In the genomic region with DNA sequence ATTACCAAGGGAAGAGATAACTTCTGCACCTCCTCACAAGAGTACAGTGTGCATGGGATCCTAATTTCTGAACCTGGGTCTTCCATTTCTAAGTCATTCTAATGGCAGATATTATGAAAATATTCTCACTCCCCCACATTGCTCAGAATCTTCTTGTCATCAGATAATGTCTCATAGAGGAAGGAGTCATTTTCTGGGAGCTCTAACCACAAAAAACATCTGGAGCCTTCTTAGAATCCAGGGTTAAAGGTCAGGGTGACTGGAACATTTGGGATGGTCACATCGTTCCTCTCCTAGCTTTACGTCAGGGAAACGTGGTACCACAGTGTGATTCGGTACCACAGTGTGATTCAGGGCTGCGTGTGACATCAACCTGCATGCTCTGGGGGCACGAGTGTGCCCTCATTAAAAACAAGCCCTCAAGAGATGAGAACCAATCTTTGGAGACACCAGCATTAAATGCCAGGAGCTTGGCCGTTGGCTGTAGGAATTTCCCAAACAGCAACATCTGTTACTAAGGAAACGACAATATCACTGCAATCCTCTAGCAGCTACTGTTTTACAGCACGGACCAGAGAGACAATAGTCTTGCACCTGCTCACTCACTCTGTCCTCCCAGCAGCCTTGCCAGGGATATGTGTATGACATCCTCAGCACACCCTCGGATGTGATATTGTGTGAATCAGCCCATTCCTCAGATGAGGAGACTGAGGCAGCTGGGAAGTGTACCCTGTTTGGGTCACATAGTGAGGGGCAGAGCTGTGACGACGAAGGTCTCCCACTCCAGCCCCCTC, we compare ENCODE assay signal across 9 cellular contexts.
DNase-seq lines count a peak whose midpoint lies in the region; ATAC-seq and TF ChIP-seq lines count a peak whose summit lies in the region.
"Had no signal": no experiment of that assay in that cellular context is flagged by ENCODE, and none has a peak within 500 bp of the region (broad histone marks: within the 10 kb centered on the region; RNA-seq: fewer than 3 reads in every experiment).

No MANE protein-coding gene starts in this region.

- H3K27me3 Mint-ChIP-seq in CD14-positive monocyte (ENCODE audit: low read depth in 3 of 3) = peaks cover 0 to 10% (median 0%) of the 10 kb centered on the region in 3 donors
- peaks cover 0 to 9% of the 10 kb centered on the region in 2 donors for H3K27me3 Mint-ChIP-seq in natural killer cell treated with Interleukin-12 subunit alpha and Interleukin-12 subunit beta and Interleukin-15 and Interleukin-18, amount 100 ng/mL, for 72 hours

- peaks cover 77% of the 10 kb centered on the region for H3K4me1 Mint-ChIP-seq in CD14-positive monocyte
- H3K4me1 Mint-ChIP-seq in natural killer cell treated with Interleukin-12 subunit alpha and Interleukin-12 subunit beta and Interleukin-15 and Interleukin-18, amount 100 ng/mL, for 72 hours (ENCODE audit: low read depth in 2 of 2) = peaks cover 9 to 14% of the 10 kb centered on the region in 2 donors

- H3K27me3 ChIP-seq in dorsolateral prefrontal cortex = no peaks in the 10 kb centered on the region

- peak overlapping the region; percentile 71 to 85 for H3K4me3 Mint-ChIP-seq in CD14-positive monocyte
- H3K4me3 Mint-ChIP-seq in natural killer cell treated with Interleukin-12 subunit alpha and Interleukin-12 subunit beta and Interleukin-15 and Interleukin-18, amount 100 ng/mL, for 72 hours = peak overlapping the region; percentile 52

- in situ Hi-C loops in G401 (cut with HindIII; ENCODE audit: low sequenced_read_pairs) = no loop called here

- H3K27ac ChIP-seq in dorsolateral prefrontal cortex = peak overlapping the region in 45 of 59 donors; percentile 4 to 90 (median 60)

- intact Hi-C loops in CD14-positive monocyte (cut with micrococcal nuclease) = loop anchor here in 1 of 2 donors (5.0 to 10.0 kb wide), 4 partner anchors 172 to 529 kb away; a partner anchor contains a TSS
- intact Hi-C loops in dorsolateral prefrontal cortex (cut with DNase I) = no loop called here

- peak in 1 of 2 donors; percentile 14 for ATAC-seq in natural killer cell treated with Interleukin-12 subunit alpha and Interleukin-12 subunit beta and Interleukin-15 and Interleukin-18, amount 100 ng/mL, for 72 hours
- ATAC-seq in GM21576 (IDR thresholded peaks at IDR 0.05; ENCODE audit: unreplicated experiment) = no peak

- no peak overlapping the region for H3K4me3 ChIP-seq in dorsolateral prefrontal cortex

- H3K27ac Mint-ChIP-seq in CD14-positive monocyte = peak overlapping the region; percentile 90 to 98 (median 95)
- peak overlapping the region; percentile 26 to 76 for H3K27ac Mint-ChIP-seq in natural killer cell treated with Interleukin-12 subunit alpha and Interleukin-12 subunit beta and Interleukin-15 and Interleukin-18, amount 100 ng/mL, for 72 hours

- TF ChIP-seq CTCF in CD14-positive monocyte (IDR thresholded peaks at IDR 0.05) = no peak
- TF ChIP-seq CTCF in dorsolateral prefrontal cortex (IDR thresholded peaks at IDR 0.05 in 54 of 56, conservative IDR thresholded peaks at IDR 0.05 in 2 of 56; ENCODE audit: low read depth in 1 of 56, partially characterized antibody in 56 of 56) = no peak

- peaks cover 4% of the 10 kb centered on the region in 2 donors for H3K36me3 Mint-ChIP-seq in CD14-positive monocyte
- H3K36me3 Mint-ChIP-seq in natural killer cell treated with Interleukin-12 subunit alpha and Interleukin-12 subunit beta and Interleukin-15 and Interleukin-18, amount 100 ng/mL, for 72 hours = no peaks in the 10 kb centered on the region

- DNase-seq in CD14-positive monocyte (ENCODE audit: low spot score) = peak; percentile 72
- peak; percentile 48 for DNase-seq in NCI-H2029 treated with DMSO at 0.1 percent for 48 hours (lab: John Stamatoyannopoulos, UW)
- DNase-seq in dorsolateral prefrontal cortex = no peak
- DNase-seq in natural killer cell treated with Interleukin-12 subunit alpha and Interleukin-12 subunit beta and Interleukin-15 and Interleukin-18, amount 100 ng/mL, for 72 hours (ENCODE audit: low spot score) = peak; percentile 57
- DNase-seq in mucosa of gallbladder (ENCODE audit: low spot score) = no peak
- DNase-seq in activated gamma-delta T cell (lab: John Stamatoyannopoulos, UW) = no peak
- no peak for DNase-seq in G401 (ENCODE audit: low spot score)
- DNase-seq: activated effector memory CD4-positive, alpha-beta T cell treated with Interleukin-2 at 50 U/mL for 16 hours had no signal

- no peaks in the 10 kb centered on the region for H3K9me3 Mint-ChIP-seq in CD14-positive monocyte
- no peaks in the 10 kb centered on the region for H3K9me3 Mint-ChIP-seq in natural killer cell treated with Interleukin-12 subunit alpha and Interleukin-12 subunit beta and Interleukin-15 and Interleukin-18, amount 100 ng/mL, for 72 hours

Comparison
In these comparisons a context has a peak if more than half of its experiments do, and no peak if none do; other contexts are left out.
1. DNase-seq: peak in CD14-positive monocyte (single experiment), NCI-H2029 treated with DMSO at 0.1 percent for 48 hours (single experiment) and natural killer cell treated with Interleukin-12 subunit alpha and Interleukin-12 subunit beta and Interleukin-15 and Interleukin-18, amount 100 ng/mL, for 72 hours (single experiment); none in dorsolateral prefrontal cortex (0 of 10), mucosa of gallbladder (single experiment), activated gamma-delta T cell (single experiment) and G401 (single experiment).